8 cellular contexts compared by ENCODE assay signal in the genomic region with DNA sequence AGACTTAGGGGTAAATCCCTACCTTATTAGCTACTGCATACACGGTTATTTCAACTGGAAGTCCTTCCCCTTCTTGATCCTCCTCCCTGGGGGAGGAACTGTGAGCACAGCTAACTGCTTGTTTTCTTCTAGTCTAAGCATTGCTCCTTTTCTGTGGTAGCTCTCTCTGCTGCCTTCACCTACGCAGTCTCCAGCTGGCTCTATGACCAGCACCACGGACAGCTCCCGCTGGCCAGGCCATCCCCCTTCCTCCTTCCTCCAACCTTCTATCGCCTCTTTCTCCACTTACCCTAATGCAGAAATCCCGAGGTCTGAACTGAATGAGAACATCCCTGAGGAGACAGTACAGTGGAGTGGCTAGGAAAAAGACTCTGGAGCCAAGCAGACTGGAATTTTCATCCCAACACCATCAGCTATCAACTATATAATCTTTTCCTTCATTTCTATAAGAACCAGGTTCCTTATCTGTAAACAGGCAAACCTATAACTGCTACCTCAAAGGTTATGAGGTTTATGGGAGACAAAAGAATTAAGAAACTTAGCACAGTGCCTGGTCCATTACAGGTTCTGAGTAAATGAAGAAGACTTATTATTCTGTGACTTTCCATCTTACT. TPM values are rescaled to one million over a fixed set of nuclear protein-coding genes. Genes with fewer than 3 reads are reported as not detected.
DNase-seq lines count a peak whose midpoint lies in the region; ATAC-seq and TF ChIP-seq lines count a peak whose summit lies in the region.
"Had no signal": no experiment of that assay in that cellular context is flagged by ENCODE, and none has a peak within 500 bp of the region (broad histone marks: within the 10 kb centered on the region; RNA-seq: fewer than 3 reads in every experiment).

No MANE protein-coding gene starts in this region.

- no peak overlapping the region for H3T11ph ChIP-seq in H9 (ENCODE audit: low read length)

- no peak overlapping the region for H2BK12ac ChIP-seq in H9 (ENCODE audit: insufficient read length, low read depth, low read length)

- intact Hi-C loops in CD4-positive, alpha-beta memory T cell (cut with micrococcal nuclease) = no loop called here

- WGBS in H9 (ENCODE audit: extremely low coverage, insufficient read length, low lambda C conversion rate) = no CpG with 5 or more reads among the region's 6 CpGs

- H2AFZ ChIP-seq in H9 (ENCODE audit: low read length) = no peak overlapping the region
- H2AFZ ChIP-seq in neural progenitor cell (replicated peaks) = no peak overlapping the region

- peaks cover 3% of the 10 kb centered on the region; the same call in 1 of the 2 replicates for H3K4me1 ChIP-seq in H9 (ENCODE audit: insufficient read depth, low read length)
- H3K4me1 ChIP-seq in neural progenitor cell = no peaks in the 10 kb centered on the region
- H3K4me1 ChIP-seq in CD4-positive, alpha-beta memory T cell (ENCODE audit: insufficient read depth, low read length) = peaks cover 6% of the 10 kb centered on the region

- POLR2A ChIA-PET in CD4-positive, alpha-beta memory T cell (lab: Charles Lee; ENCODE audit: partially characterized antibody) = no interaction called here

- H3K27ac Mint-ChIP-seq in H9 (no peak overlapping the region), neural progenitor cell (no peak overlapping the region)
- H3K27ac Mint-ChIP-seq in T-helper 2 cell treated with Interferon-gamma antibody and Interleukin-4, amounts not matched to agents 5 μg/mL and 100 μg/mL, for 36 hours = no peak overlapping the region
- no peak overlapping the region for H3K27ac Mint-ChIP-seq in CD4-positive, alpha-beta memory T cell

- H3K56ac ChIP-seq in H9 (ENCODE audit: insufficient read length, low read depth, low read length) = no peak overlapping the region

- H3K79me2 ChIP-seq in H9 (ENCODE audit: insufficient read depth, low read length) = no peaks in the 10 kb centered on the region
- H3K79me2 ChIP-seq in neural progenitor cell (ENCODE audit: low read depth) = no peaks in the 10 kb centered on the region

- H3K4ac ChIP-seq in H9 (ENCODE audit: low read depth, low read length) = no peak overlapping the region

- H3F3A ChIP-seq in neural progenitor cell (ENCODE audit: low read depth) = no peaks in the 10 kb centered on the region

- H3K18ac ChIP-seq in H9 (ENCODE audit: insufficient read length, low read depth, low read length) = no peak overlapping the region

- H3K23ac ChIP-seq in H9 (ENCODE audit: insufficient read length, low read depth, low read length) = no peak overlapping the region

- DNase-seq in H9 (peak; percentile 63), NCI-H226 (peak; percentile 48), cardiac fibroblast (ENCODE audit: low read depth in 2 of 2) (peak; percentile 47 to 51), neural progenitor cell (ENCODE audit: low spot score) (peak; percentile 85)
- no peak for DNase-seq in T-helper 2 cell treated with Interferon-gamma antibody and Interleukin-4, amounts not matched to agents 5 μg/mL and 100 μg/mL, for 36 hours (ENCODE audit: low spot score)
- no peak for DNase-seq in CD4-positive, alpha-beta memory T cell

- no peak overlapping the region for H4K5ac ChIP-seq in H9 (ENCODE audit: insufficient read length, low read depth, low read length)

- no peaks in the 10 kb centered on the region for H3K9me3 Mint-ChIP-seq in H9
- no peaks in the 10 kb centered on the region for H3K9me3 Mint-ChIP-seq in neural progenitor cell
- no peaks in the 10 kb centered on the region for H3K9me3 Mint-ChIP-seq in T-helper 2 cell treated with Interferon-gamma antibody and Interleukin-4, amounts not matched to agents 5 μg/mL and 100 μg/mL, for 36 hours
- H3K9me3 Mint-ChIP-seq in CD4-positive, alpha-beta memory T cell = peaks cover 0 to 2% (median 0%) of the 10 kb centered on the region in 8 donors

- H3K4me1 Mint-ChIP-seq in H9 (peaks cover 13 to 16% of the 10 kb centered on the region in 2 experiments), neural progenitor cell (peaks cover 5% of the 10 kb centered on the region)
- peaks cover 5% of the 10 kb centered on the region for H3K4me1 Mint-ChIP-seq in T-helper 2 cell treated with Interferon-gamma antibody and Interleukin-4, amounts not matched to agents 5 μg/mL and 100 μg/mL, for 36 hours (ENCODE audit: low read depth)
- H3K4me1 Mint-ChIP-seq in CD4-positive, alpha-beta memory T cell = peaks cover 5 to 11% (median 6%) of the 10 kb centered on the region in 4 donors

- H3K9me3 ChIP-seq in H9 (ENCODE audit: control insufficient read depth, low read depth, low read length) = no peaks in the 10 kb centered on the region
- no peaks in the 10 kb centered on the region for H3K9me3 ChIP-seq in neural progenitor cell (ENCODE audit: low read depth)
- H3K9me3 ChIP-seq in CD4-positive, alpha-beta memory T cell (ENCODE audit: control insufficient read depth in 1 of 2, low read length in 2 of 2) = no peaks in the 10 kb centered on the region

- no peaks in the 10 kb centered on the region for H3K79me1 ChIP-seq in H9 (ENCODE audit: insufficient read depth, low read depth, low read length, poor library complexity, severe bottlenecking)

- H3K27ac ChIP-seq in H9 (ENCODE audit: insufficient read length, low read depth, low read length) (no peak overlapping the region), neural progenitor cell (no peak overlapping the region)
- H3K27ac ChIP-seq in CD4-positive, alpha-beta memory T cell (ENCODE audit: low read depth, low read length) = no peak overlapping the region

- no peak overlapping the region for H3K4me2 ChIP-seq in H9 (ENCODE audit: insufficient read depth, insufficient read length, low read length)
- no peak overlapping the region for H3K4me2 ChIP-seq in neural progenitor cell

- CTCF ChIA-PET in CD4-positive, alpha-beta memory T cell (lab: Charles Lee; ENCODE audit: partially characterized antibody) = interaction anchor here (1.0 to 2.3 kb wide), 5 partner anchors 12 to 253 kb away, joined by 4 to 12 read pairs (median 5); no protein-coding TSS in a partner anchor

- H3K36me3 Mint-ChIP-seq in H9 (ENCODE audit: insufficient read depth in 1 of 3, low read depth in 3 of 3) (no peaks in the 10 kb centered on the region), neural progenitor cell (no peaks in the 10 kb centered on the region)
- no peaks in the 10 kb centered on the region for H3K36me3 Mint-ChIP-seq in T-helper 2 cell treated with Interferon-gamma antibody and Interleukin-4, amounts not matched to agents 5 μg/mL and 100 μg/mL, for 36 hours (ENCODE audit: low read depth)
- H3K36me3 Mint-ChIP-seq in CD4-positive, alpha-beta memory T cell = no peaks in the 10 kb centered on the region

- H3K27me3 Mint-ChIP-seq in H9 (ENCODE audit: low read depth) (peaks cover 78% of the 10 kb centered on the region), neural progenitor cell (ENCODE audit: insufficient read depth, low read depth) (peaks cover 61% of the 10 kb centered on the region)
- peaks cover 27% of the 10 kb centered on the region for H3K27me3 Mint-ChIP-seq in T-helper 2 cell treated with Interferon-gamma antibody and Interleukin-4, amounts not matched to agents 5 μg/mL and 100 μg/mL, for 36 hours (ENCODE audit: low read depth)
- H3K27me3 Mint-ChIP-seq in CD4-positive, alpha-beta memory T cell = peaks cover 47 to 67% of the 10 kb centered on the region in 2 donors

- no peak overlapping the region for H2BK120ac ChIP-seq in H9 (ENCODE audit: low read depth, low read length, poor library complexity, severe bottlenecking)

- H3K4me3 Mint-ChIP-seq in H9 (no peak overlapping the region), neural progenitor cell (no peak overlapping the region)
- no peak overlapping the region for H3K4me3 Mint-ChIP-seq in T-helper 2 cell treated with Interferon-gamma antibody and Interleukin-4, amounts not matched to agents 5 μg/mL and 100 μg/mL, for 36 hours
- no peak overlapping the region for H3K4me3 Mint-ChIP-seq in CD4-positive, alpha-beta memory T cell

- H3K23me2 ChIP-seq in H9 (ENCODE audit: insufficient read length, low read depth, low read length, poor library complexity, severe bottlenecking) = peaks cover 3% of the 10 kb centered on the region

- H3K27me3 ChIP-seq in H9 (ENCODE audit: insufficient read depth, low read length) (no peaks in the 10 kb centered on the region; the same call in 1 of the 2 replicates), neural progenitor cell (peaks cover 87% of the 10 kb centered on the region)
- peaks cover 9% of the 10 kb centered on the region for H3K27me3 ChIP-seq in CD4-positive, alpha-beta memory T cell (ENCODE audit: insufficient read depth, low read length)

- no peaks in the 10 kb centered on the region for H3K36me3 ChIP-seq in neural progenitor cell
- no peaks in the 10 kb centered on the region for H3K36me3 ChIP-seq in CD4-positive, alpha-beta memory T cell (ENCODE audit: insufficient read depth, low read length)

- H2BK15ac ChIP-seq in H9 (ENCODE audit: low read depth, low read length) = no peak overlapping the region

- H3K4me3 ChIP-seq in cardiac fibroblast (replicated peaks in 1 of 2; ENCODE audit: low read depth in 2 of 2, low read length in 2 of 2) (no peak overlapping the region), neural progenitor cell (no peak overlapping the region)
- H3K4me3 ChIP-seq in CD4-positive, alpha-beta memory T cell (ENCODE audit: low read length in 2 of 2) = no peak overlapping the region

- no peak overlapping the region for H2AK5ac ChIP-seq in H9 (ENCODE audit: insufficient read length, low read length)

- ATAC-seq in GM21619 (IDR thresholded peaks at IDR 0.05; ENCODE audit: unreplicated experiment) = no peak

- no peaks in the 10 kb centered on the region for H4K20me1 ChIP-seq in H9 (ENCODE audit: control insufficient read depth, insufficient read depth, insufficient read length)
- H4K20me1 ChIP-seq in neural progenitor cell (ENCODE audit: low read depth) = no peaks in the 10 kb centered on the region

- H2BK20ac ChIP-seq in H9 (ENCODE audit: low read depth, low read length, poor library complexity, severe bottlenecking) = no peak overlapping the region

- no peak overlapping the region for H4K8ac ChIP-seq in H9 (replicated peaks; ENCODE audit: insufficient read length, low read depth, low read length)

- H3K9ac ChIP-seq in H9 (ENCODE audit: extremely low read depth, insufficient read length, low read length) (no peak overlapping the region), neural progenitor cell (no peak overlapping the region)

- no peak for TF ChIP-seq CTCF in H9 (conservative IDR thresholded peaks at IDR 0.05)
- no peak for TF ChIP-seq CTCF in cardiac fibroblast (IDR thresholded peaks at IDR 0.05; ENCODE audit: low read depth, low read length)
- no peak for TF ChIP-seq CTCF in neural progenitor cell (IDR thresholded peaks at IDR 0.05)

- H3K14ac ChIP-seq in H9 (ENCODE audit: insufficient read depth, low read length) = no peak overlapping the region

- no peak overlapping the region for H4K91ac ChIP-seq in H9 (ENCODE audit: insufficient read length, low read depth, low read length)

- H2BK5ac ChIP-seq in H9 (ENCODE audit: insufficient read length, low read length) = no peak overlapping the region

RNA-seq across cellular contexts. Expression of a gene that starts 4.7 kb away (rescaled TPM):
- total RNA-seq in H9 (2021) (0.18 and 0.20 TPM in 2 replicates), neural progenitor cell (ENCODE audit: low replicate concordance) (0.22 and 0.80 TPM in 2 replicates)
- total RNA-seq in CD4-positive, alpha-beta memory T cell = not detected
- polyA plus RNA-seq in CD4-positive, alpha-beta memory T cell = not detected
- total RNA-seq: kidney epithelial cell had no signal

RNA-seq across cellular contexts. Expression of a gene that starts 14.7 kb away (rescaled TPM):
- total RNA-seq in H9 (2021) (0.11 TPM in 1 of 2 replicates, not detected in the other), neural progenitor cell (ENCODE audit: low replicate concordance) (0.06 TPM in 1 of 2 replicates, not detected in the other)
- under 1 TPM in 1 of 2 experiments, not detected in 1; 0.17 TPM for total RNA-seq in CD4-positive, alpha-beta memory T cell
- polyA plus RNA-seq in CD4-positive, alpha-beta memory T cell = not detected
- total RNA-seq: kidney epithelial cell had no signal

RNA-seq across cellular contexts. Expression of a gene that starts 52.8 kb away (rescaled TPM):
- total RNA-seq in H9 (2021) = not detected in 2 replicates
- not detected in 2 replicates for total RNA-seq in neural progenitor cell (ENCODE audit: low replicate concordance)
- total RNA-seq in CD4-positive, alpha-beta memory T cell = not detected
- not detected for polyA plus RNA-seq in CD4-positive, alpha-beta memory T cell
- total RNA-seq: kidney epithelial cell had no signal

Comparison
In these comparisons a context has a peak if more than half of its experiments do, and no peak if none do; other contexts are left out.
1. DNase-seq: peak in H9 (single experiment), NCI-H226 (single experiment), cardiac fibroblast (2 of 2) and neural progenitor cell (single experiment); none in T-helper 2 cell treated with Interferon-gamma antibody and Interleukin-4, amounts not matched to agents 5 μg/mL and 100 μg/mL, for 36 hours (single experiment) and CD4-positive, alpha-beta memory T cell (0 of 5).